In genomic region chr15:69742361-69742760, GRCh38 we compare ENCODE assay signal across 25 cellular contexts.
"Had no signal": no experiment of that assay in that cellular context is flagged by ENCODE, and none has a peak within 500 bp of the region (broad histone marks: within the 10 kb centered on the region; RNA-seq: fewer than 3 reads in every experiment).

No MANE protein-coding gene starts in this region.

- FAIRE-seq: K562 had no signal

- DNase-seq: activated CD4-positive, alpha-beta T cell treated with anti-CD3 and anti-CD28 coated beads for 48 hours; activated CD4-positive, alpha-beta T cell treated with anti-CD3 and anti-CD28 coated beads, Interleukin-2, amount 50 U/mL, for 4 hours; activated CD4-positive, CD25-positive, alpha-beta regulatory T cell treated with anti-CD3 and anti-CD28 coated beads, Interleukin-2, amount 50 U/mL, for 72 hours; activated CD8-positive, alpha-beta T cell treated with anti-CD3 and anti-CD28 coated beads, Interleukin-2, amount 10 ng/mL, durations not matched to agents 7 days and 5 days; activated effector memory CD4-positive, alpha-beta T cell treated with Interleukin-2 at 50 U/mL for 16 hours; activated naive CD4-positive, alpha-beta T cell; activated naive CD8-positive, alpha-beta T cell treated with anti-CD3 and anti-CD28 coated beads, Interleukin-2, amount 50 U/mL, for 24 hours; activated T-cell treated with anti-CD3 and anti-CD28 coated beads, Interleukin-2, amount 50 U/mL, for 24 hours; amygdala; caudate nucleus; NCI-H1092; NCI-H1417 treated with DMSO at 0.1 percent for 48 hours; NCI-H1694; NCI-H2029; NCI-H2107; NCI-H2171 treated with DMSO at 0.1 percent for 48 hours; NCI-H345; NCI-H510A; NCI-H526 treated with DMSO at 0.1 percent for 48 hours; SHP77 had no signal

- H3K27me3 ChIP-seq: Peyer's patch had no signal

- H3K4me3 ChIP-seq: K562, Peyer's patch had no signal

- H3K9me3 Mint-ChIP-seq: activated naive CD8-positive, alpha-beta T cell treated with anti-CD3 and anti-CD28 coated beads, Interleukin-2, amount 50 U/mL, for 24 hours had no signal

- H3K27ac Mint-ChIP-seq: activated CD8-positive, alpha-beta T cell treated with anti-CD3 and anti-CD28 coated beads, Interleukin-2, amount 10 ng/mL, durations not matched to agents 7 days and 5 days; activated naive CD4-positive, alpha-beta T cell treated with anti-CD3 and anti-CD28 coated beads, Interleukin-2, amount 50 U/mL, for 72 hours; activated naive CD8-positive, alpha-beta T cell treated with anti-CD3 and anti-CD28 coated beads, Interleukin-2, amount 50 U/mL, for 24 hours; activated T-cell treated with anti-CD3 and anti-CD28 coated beads, Interleukin-2, amount 50 U/mL, for 24 hours; activated T-helper 1 cell treated with anti-CD3 and anti-CD28 coated beads, Interleukin-12 subunit alpha, Interleukin-12 subunit beta, Interleukin-2, Interleukin-4 antibody, amounts not matched to agents 30 ng/mL and 10 ng/mL and 1 ng/mL, durations not matched to agents 14 hours and 24 hours and 36 hours; T-helper 1 cell treated with Interleukin-12 subunit alpha and Interleukin-12 subunit beta and Interleukin-4 antibody, amounts not matched to agents 30 μg/mL and 1 μg/mL, for 36 hours had no signal

- H3K36me3 ChIP-seq: Peyer's patch had no signal

- H3K4me3 Mint-ChIP-seq: activated CD8-positive, alpha-beta T cell treated with anti-CD3 and anti-CD28 coated beads, Interleukin-2, amount 10 ng/mL, durations not matched to agents 7 days and 5 days; activated naive CD8-positive, alpha-beta T cell treated with anti-CD3 and anti-CD28 coated beads, Interleukin-2, amount 50 U/mL, for 24 hours; activated T-cell treated with anti-CD3 and anti-CD28 coated beads, Interleukin-2, amount 50 U/mL, for 24 hours; activated T-helper 1 cell treated with anti-CD3 and anti-CD28 coated beads, Interleukin-12 subunit alpha, Interleukin-12 subunit beta, Interleukin-2, Interleukin-4 antibody, amounts not matched to agents 30 ng/mL and 10 ng/mL and 1 ng/mL, durations not matched to agents 14 hours and 24 hours and 36 hours; T-helper 1 cell treated with Interleukin-12 subunit alpha and Interleukin-12 subunit beta and Interleukin-4 antibody, amounts not matched to agents 30 μg/mL and 1 μg/mL, for 36 hours had no signal

- H3K9me3 ChIP-seq: Peyer's patch had no signal
